Comparison of ENCODE assay signal across 8 cellular contexts in the genomic region with DNA sequence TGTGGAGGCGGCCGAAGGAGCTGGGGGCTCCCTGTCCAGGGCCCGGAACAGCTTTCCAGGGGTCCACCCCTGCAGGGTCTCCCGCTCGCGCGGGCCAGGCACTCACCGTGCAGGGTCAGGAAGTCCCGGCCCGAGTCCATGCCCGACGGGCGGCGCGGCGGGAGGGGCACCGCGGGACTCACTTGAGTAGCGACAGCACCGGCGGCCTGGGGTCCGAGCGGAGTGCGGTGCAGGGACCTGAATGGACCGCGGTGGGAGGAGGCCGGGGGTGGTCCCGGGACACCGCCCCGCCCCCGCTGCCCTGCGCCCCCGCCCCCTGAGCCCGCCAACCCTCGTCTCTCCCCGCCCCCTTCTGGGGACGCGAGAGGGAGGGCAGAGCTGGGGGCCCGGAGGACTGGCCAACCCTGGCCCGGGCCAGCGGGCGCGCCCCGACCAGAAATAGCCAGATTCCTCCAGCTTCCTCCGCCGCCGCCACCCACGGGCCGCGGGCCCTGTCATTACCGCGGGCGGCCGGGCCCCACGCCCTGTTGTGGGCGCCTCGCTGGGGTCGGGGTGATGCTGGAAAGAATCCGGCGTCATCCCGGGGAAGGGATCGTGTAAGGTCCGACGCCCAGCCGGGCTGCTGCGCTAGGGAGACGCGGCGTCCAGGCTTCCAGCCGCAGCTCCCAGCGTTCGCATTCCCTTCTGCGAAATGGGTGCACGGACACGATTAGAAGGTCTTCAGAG. TPM values are rescaled to one million over a fixed set of nuclear protein-coding genes. Genes with fewer than 3 reads are reported as not detected.
DNase-seq lines count a peak whose midpoint lies in the region; ATAC-seq and TF ChIP-seq lines count a peak whose summit lies in the region.

A gene (minus strand): TSS at position 243 of the 726 bp plus-strand sequence. CDS start 103 bp downstream, at position 140.

- no peaks in the 10 kb centered on the region for H3K9me3 ChIP-seq in muscle layer of colon (ENCODE audit: low read length)

- H3K9me3 Mint-ChIP-seq in activated T-helper 2 cell treated with anti-CD3 and anti-CD28 coated beads, Interferon-gamma antibody, Interleukin-2, Interleukin-4, amounts not matched to agents 10 μg/mL and 5 μg/mL and 100 μg/mL, durations not matched to agents 14 hours and 24 hours and 36 hours, result no peaks in the 10 kb centered on the region
- H3K9me3 Mint-ChIP-seq in type B pancreatic cell, result no peaks in the 10 kb centered on the region

- peaks cover 35% of the 10 kb centered on the region for H3K27me3 Mint-ChIP-seq in activated T-helper 2 cell treated with anti-CD3 and anti-CD28 coated beads, Interferon-gamma antibody, Interleukin-2, Interleukin-4, amounts not matched to agents 10 μg/mL and 5 μg/mL and 100 μg/mL, durations not matched to agents 14 hours and 24 hours and 36 hours (ENCODE audit: low read depth)
- H3K27me3 Mint-ChIP-seq in type B pancreatic cell, result peaks cover 8% of the 10 kb centered on the region

- H3K4me1 ChIP-seq in muscle layer of colon (ENCODE audit: insufficient read depth, low read length), result peaks cover 24% of the 10 kb centered on the region

- peak within 1 kb of the TSS; percentile 63 for H3K4me3 ChIP-seq in fibroblast of pulmonary artery (replicated peaks; ENCODE audit: low read depth, low read length)
- H3K4me3 ChIP-seq in muscle layer of colon (ENCODE audit: low read depth in 1 of 2, low read length in 2 of 2), result peak within 1 kb of the TSS; percentile 56 to 66

- peak within 1 kb of the TSS; percentile 39 for H3K9ac ChIP-seq in muscle layer of colon (ENCODE audit: low read length)

- peak within 1 kb of the TSS; percentile 58 for H3K27ac ChIP-seq in muscle layer of colon (ENCODE audit: low read depth, low read length)

- intact Hi-C loops in activated T-helper 2 cell treated with anti-CD3 and anti-CD28 coated beads, Interferon-gamma antibody, Interleukin-2, Interleukin-4, amounts not matched to agents 10 μg/mL and 5 μg/mL and 100 μg/mL, durations not matched to agents 14 hours and 24 hours and 36 hours (cut with micrococcal nuclease), result loop anchor here (10.0 kb wide), 1 partner anchor 125 kb away; no protein-coding TSS in a partner anchor

- no peak for ATAC-seq in GM18873 (IDR thresholded peaks at IDR 0.05; ENCODE audit: low FRiP score, unreplicated experiment)

- peak within 1 kb of the TSS; percentile 48 for H3K4me3 Mint-ChIP-seq in activated T-helper 2 cell treated with anti-CD3 and anti-CD28 coated beads, Interferon-gamma antibody, Interleukin-2, Interleukin-4, amounts not matched to agents 10 μg/mL and 5 μg/mL and 100 μg/mL, durations not matched to agents 14 hours and 24 hours and 36 hours (ENCODE audit: low read depth)
- peak within 1 kb of the TSS; percentile 84 for H3K4me3 Mint-ChIP-seq in type B pancreatic cell

- TF ChIP-seq CTCF in fibroblast of pulmonary artery (IDR thresholded peaks at IDR 0.05; ENCODE audit: low read length, missing control alignments) (no peak), type B pancreatic cell (conservative IDR thresholded peaks at IDR 0.05) (no peak)

- H3K36me3 ChIP-seq in muscle layer of colon (ENCODE audit: insufficient read depth, low read length), result no peaks in the 10 kb centered on the region

- peaks cover 13% of the 10 kb centered on the region for H3K4me1 Mint-ChIP-seq in activated T-helper 2 cell treated with anti-CD3 and anti-CD28 coated beads, Interferon-gamma antibody, Interleukin-2, Interleukin-4, amounts not matched to agents 10 μg/mL and 5 μg/mL and 100 μg/mL, durations not matched to agents 14 hours and 24 hours and 36 hours (ENCODE audit: low read depth)
- peaks cover 16% of the 10 kb centered on the region for H3K4me1 Mint-ChIP-seq in type B pancreatic cell (ENCODE audit: unreplicated experiment)

- H3K27me3 ChIP-seq in muscle layer of colon (ENCODE audit: control insufficient read depth in 1 of 2, insufficient read depth in 2 of 2, low read length in 2 of 2), result no peaks in the 10 kb centered on the region

- H3K27ac Mint-ChIP-seq in activated T-helper 2 cell treated with anti-CD3 and anti-CD28 coated beads, Interferon-gamma antibody, Interleukin-2, Interleukin-4, amounts not matched to agents 10 μg/mL and 5 μg/mL and 100 μg/mL, durations not matched to agents 14 hours and 24 hours and 36 hours, result no peak within 1 kb of the TSS
- H3K27ac Mint-ChIP-seq in type B pancreatic cell, result peak within 1 kb of the TSS; percentile 92

- DNase-seq in activated CD4-positive, alpha-beta T cell treated with anti-CD3 and anti-CD28 coated beads for 4 hours, result peak; percentile 23 to 42
- no peak for DNase-seq in activated CD4-positive, alpha-beta T cell treated with anti-CD3 and anti-CD28 coated beads for 1 hour
- DNase-seq in activated T-helper 2 cell treated with anti-CD3 and anti-CD28 coated beads, Interferon-gamma antibody, Interleukin-2, Interleukin-4, amounts not matched to agents 10 μg/mL and 5 μg/mL and 100 μg/mL, durations not matched to agents 14 hours and 24 hours and 36 hours (ENCODE audit: low spot score), result no peak
- DNase-seq in fibroblast of pulmonary artery (ENCODE audit: low read depth) (peak; percentile 65), type B pancreatic cell (ENCODE audit: extremely low spot score, unreplicated experiment) (no peak), NCI-H1105 (lab: John Stamatoyannopoulos, UW) (no peak)

- H3K36me3 Mint-ChIP-seq in activated T-helper 2 cell treated with anti-CD3 and anti-CD28 coated beads, Interferon-gamma antibody, Interleukin-2, Interleukin-4, amounts not matched to agents 10 μg/mL and 5 μg/mL and 100 μg/mL, durations not matched to agents 14 hours and 24 hours and 36 hours (ENCODE audit: low read depth), result no peaks in the 10 kb centered on the region
- H3K36me3 Mint-ChIP-seq in type B pancreatic cell, result no peaks in the 10 kb centered on the region

RNA-seq across cellular contexts. Expression of the gene that starts here (rescaled TPM):
- 4.3 and 6.9 TPM in 2 replicates for total RNA-seq in activated T-helper 2 cell treated with anti-CD3 and anti-CD28 coated beads, Interferon-gamma antibody, Interleukin-2, Interleukin-4, amounts not matched to agents 10 μg/mL and 5 μg/mL and 100 μg/mL, durations not matched to agents 14 hours and 24 hours and 36 hours
- 28.7 and 31.6 TPM in 2 replicates for total RNA-seq in type B pancreatic cell (ENCODE audit: low replicate concordance)

Comparison
In these comparisons a context has a peak if more than half of its experiments do, and no peak if none do; other contexts are left out.
1. DNase-seq: peak in activated CD4-positive, alpha-beta T cell treated with anti-CD3 and anti-CD28 coated beads for 4 hours (2 of 2) and fibroblast of pulmonary artery (single experiment); none in activated CD4-positive, alpha-beta T cell treated with anti-CD3 and anti-CD28 coated beads for 1 hour (single experiment), activated T-helper 2 cell treated with anti-CD3 and anti-CD28 coated beads, Interferon-gamma antibody, Interleukin-2, Interleukin-4, amounts not matched to agents 10 μg/mL and 5 μg/mL and 100 μg/mL, durations not matched to agents 14 hours and 24 hours and 36 hours (single experiment), type B pancreatic cell (single experiment) and NCI-H1105 (single experiment).